Comparison of ENCODE assay signal across 1 cellular context in genomic region chr9:96559339-96559943, GRCh38.
TF ChIP-seq lines count a peak whose summit lies in the region.

No MANE protein-coding gene starts in this region.

TF ChIP-seq in WTC11, 78 proteins besides CTCF, POLR2A, EP300 and RAD21 (continued from another document):
- TF ChIP-seq ZNF281 (CRISPR knock-in tag; IDR thresholded peaks at IDR 0.05), result no peak
- no peak for TF ChIP-seq MLX (CRISPR knock-in tag; IDR thresholded peaks at IDR 0.05)
- no peak for TF ChIP-seq ESRRA (CRISPR knock-in tag; IDR thresholded peaks at IDR 0.05; ENCODE audit: borderline replicate concordance)
- TF ChIP-seq E2F4 (CRISPR knock-in tag; IDR thresholded peaks at IDR 0.05; ENCODE audit: borderline replicate concordance, low read depth), result no peak
- no peak for TF ChIP-seq JUN (CRISPR knock-in tag; IDR thresholded peaks at IDR 0.05)
